12 cellular contexts compared by ENCODE assay signal in the genomic region with DNA sequence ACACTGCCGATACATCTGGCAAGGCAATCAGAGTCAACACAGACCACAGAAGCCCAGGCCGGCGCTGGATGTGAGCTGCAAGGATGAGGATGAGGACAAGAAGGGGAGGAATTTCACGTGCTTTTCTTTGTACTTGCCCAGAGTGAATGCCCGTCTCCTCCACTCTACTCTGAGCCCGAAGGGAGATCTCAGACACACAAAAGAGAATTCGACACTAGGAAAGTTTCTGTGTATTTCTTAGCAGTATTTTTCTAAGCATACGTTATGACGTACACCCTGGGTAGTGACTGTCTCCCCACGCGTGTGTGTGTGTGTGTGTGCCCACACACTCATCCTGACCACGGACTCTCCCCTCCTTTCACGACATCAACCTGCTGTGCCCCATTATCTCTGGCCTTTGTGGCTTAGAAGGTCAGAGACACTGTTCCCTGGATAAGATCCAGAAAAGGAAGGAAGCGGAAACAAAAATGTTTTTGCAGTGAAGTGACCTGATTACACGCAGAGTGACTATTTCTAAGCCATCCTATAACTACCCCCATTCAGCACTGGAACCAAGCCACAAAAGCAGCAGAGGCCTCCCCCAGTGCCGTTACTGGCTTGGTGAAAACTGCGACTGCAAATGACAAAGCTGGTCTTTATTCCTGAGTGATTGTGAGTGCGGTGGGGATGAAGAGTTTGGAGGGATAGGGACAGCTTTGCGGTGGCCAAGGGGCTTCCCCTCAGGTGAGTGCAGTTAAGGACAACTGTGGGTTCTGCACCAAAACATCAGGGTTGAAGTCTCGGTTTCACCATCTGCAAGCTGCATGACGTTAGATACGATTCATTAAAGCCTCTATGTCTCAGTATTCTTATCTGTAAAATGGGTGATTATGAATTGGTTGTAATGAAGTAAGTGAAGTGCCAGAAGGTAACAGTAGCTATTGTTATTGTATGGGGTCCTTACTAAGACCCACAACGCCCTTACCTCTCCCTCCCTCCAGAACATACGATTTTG.
A peak's percentile ranks its signal among the peaks of the same experiment; 100 is the strongest.
DNase-seq lines count a peak whose midpoint lies in the region; ATAC-seq, FAIRE-seq and TF ChIP-seq lines count a peak whose summit lies in the region.
"Had no signal": no experiment of that assay in that cellular context is flagged by ENCODE, and none has a peak within 500 bp of the region (broad histone marks: within the 10 kb centered on the region; RNA-seq: fewer than 3 reads in every experiment).

No MANE protein-coding gene starts in this region.

- CTCF ChIA-PET in activated CD8-positive, alpha-beta T cell treated with anti-CD3 and anti-CD28 coated beads, Interleukin-2, amount 10 ng/mL, durations not matched to agents 7 days and 5 days (lab: Charles Lee), result no interaction called here

- H3K27ac ChIP-seq in GM23248 (peak overlapping the region; percentile 68), astrocyte (ENCODE audit: low read depth, low read length) (peak overlapping the region; percentile 35), gastrocnemius medialis (peak overlapping the region; percentile 9 to 49 (median 38))
- H3K27ac ChIP-seq: upper lobe of left lung had no signal

- H2AFZ ChIP-seq in GM23248 (peak overlapping the region; percentile 58), astrocyte (ENCODE audit: low read depth, low read length) (peak overlapping the region; percentile 20)

- peaks cover 34% of the 10 kb centered on the region for H3K4me1 Mint-ChIP-seq in astrocyte (ENCODE audit: low read depth, unreplicated experiment)
- H3K4me1 Mint-ChIP-seq in activated CD8-positive, alpha-beta T cell treated with anti-CD3 and anti-CD28 coated beads, Interleukin-2, amount 10 ng/mL, durations not matched to agents 7 days and 5 days (ENCODE audit: low read depth), result peaks cover 9% of the 10 kb centered on the region

- H3K4me1 ChIP-seq in GM23248 (ENCODE audit: insufficient read depth), result peaks cover 74% of the 10 kb centered on the region
- peaks cover 24% of the 10 kb centered on the region for H3K4me1 ChIP-seq in astrocyte (ENCODE audit: insufficient read depth, low read length)
- H3K4me1 ChIP-seq in gastrocnemius medialis, result peaks cover 4 to 14% of the 10 kb centered on the region in 2 donors

- H3K4me3 Mint-ChIP-seq in astrocyte (ENCODE audit: unreplicated experiment), result no peak overlapping the region
- no peak overlapping the region for H3K4me3 Mint-ChIP-seq in activated CD8-positive, alpha-beta T cell treated with anti-CD3 and anti-CD28 coated beads, Interleukin-2, amount 10 ng/mL, durations not matched to agents 7 days and 5 days

- intact Hi-C loops in left cardiac atrium (cut with DNase I) (no loop called here), gastrocnemius medialis (cut with DNase I; ENCODE audit: low total_unique reads) (no loop called here)

- H3K36me3 Mint-ChIP-seq in astrocyte (ENCODE audit: low read depth, unreplicated experiment), result no peaks in the 10 kb centered on the region
- no peaks in the 10 kb centered on the region for H3K36me3 Mint-ChIP-seq in activated CD8-positive, alpha-beta T cell treated with anti-CD3 and anti-CD28 coated beads, Interleukin-2, amount 10 ng/mL, durations not matched to agents 7 days and 5 days (ENCODE audit: low read depth)

- 0 out of 2 replicates have a peak overlapping the region, but pooled peaks have one; percentile 1 for H3K4me3 ChIP-seq in GM23248
- no peak overlapping the region for H3K4me3 ChIP-seq in astrocyte (ENCODE audit: insufficient read depth, low read depth, low read length)
- no peak overlapping the region for H3K4me3 ChIP-seq in gastrocnemius medialis
- H3K4me3 ChIP-seq: upper lobe of left lung had no signal

- H3K4me2 ChIP-seq in GM23248 (ENCODE audit: unreplicated experiment), result peak overlapping the region; percentile 31
- H3K4me2 ChIP-seq in astrocyte (ENCODE audit: low read length), result peak overlapping the region; percentile 73

- H3K9ac ChIP-seq in GM23248 (peak overlapping the region; percentile 50; the same call in 1 of the 2 replicates), astrocyte (ENCODE audit: low read length) (peak overlapping the region; percentile 17)

- H3K9me3 Mint-ChIP-seq in astrocyte (ENCODE audit: unreplicated experiment), result peaks cover 7% of the 10 kb centered on the region
- H3K9me3 Mint-ChIP-seq in activated CD8-positive, alpha-beta T cell treated with anti-CD3 and anti-CD28 coated beads, Interleukin-2, amount 10 ng/mL, durations not matched to agents 7 days and 5 days (ENCODE audit: insufficient read depth), result no peaks in the 10 kb centered on the region

- H4K20me1 ChIP-seq in GM23248 (ENCODE audit: insufficient read depth) (no peaks in the 10 kb centered on the region), astrocyte (ENCODE audit: insufficient read depth, low read length) (no peaks in the 10 kb centered on the region)

- POLR2A ChIA-PET in activated CD8-positive, alpha-beta T cell treated with anti-CD3 and anti-CD28 coated beads, Interleukin-2, amount 10 ng/mL, durations not matched to agents 7 days and 5 days (lab: Charles Lee), result no interaction called here

- DNase-seq in GM23248 (peak; percentile 71), astrocyte (ENCODE audit: low read depth) (peak; percentile 47), left cardiac atrium (peak; percentile 35), gastrocnemius medialis (no peak), GM19239 (ENCODE audit: insufficient read length, low spot score) (no peak), NCI-H748 treated with DMSO at 0.1 percent for 48 hours (lab: John Stamatoyannopoulos, UW) (no peak), NCI-H1417 treated with DMSO at 0.1 percent for 48 hours (lab: John Stamatoyannopoulos, UW) (no peak)
- no peak for DNase-seq in activated CD8-positive, alpha-beta T cell treated with anti-CD3 and anti-CD28 coated beads, Interleukin-2, amount 10 ng/mL, durations not matched to agents 7 days and 5 days
- DNase-seq: SHP77 treated with DMSO at 0.1 percent for 48 hours, upper lobe of left lung had no signal

- H3K9me3 ChIP-seq in GM23248 (ENCODE audit: low read depth), result no peaks in the 10 kb centered on the region
- H3K9me3 ChIP-seq in astrocyte (ENCODE audit: insufficient read depth, low read depth, low read length), result no peaks in the 10 kb centered on the region
- H3K9me3 ChIP-seq in gastrocnemius medialis, result no peaks in the 10 kb centered on the region
- H3K9me3 ChIP-seq: upper lobe of left lung had no signal

- no peak for TF ChIP-seq POLR2A in gastrocnemius medialis (IDR thresholded peaks at IDR 0.05)

- peaks cover 65% of the 10 kb centered on the region for H3F3A ChIP-seq in GM23248 (ENCODE audit: insufficient read depth)

- FAIRE-seq in astrocyte (lab: Jason Lieb, UNC), result peak; percentile 96
- FAIRE-seq in GM19239 (lab: Jason Lieb, UNC), result no peak
- FAIRE-seq: colon, islet of Langerhans had no signal

- no peaks in the 10 kb centered on the region for H3K27me3 ChIP-seq in GM23248 (replicated peaks; ENCODE audit: insufficient read depth)
- peaks cover 4% of the 10 kb centered on the region for H3K27me3 ChIP-seq in astrocyte (ENCODE audit: insufficient read depth, low read length)
- peaks cover 0 to 9% (median 3%) of the 10 kb centered on the region in 3 donors for H3K27me3 ChIP-seq in gastrocnemius medialis
- H3K27me3 ChIP-seq: upper lobe of left lung had no signal

- in situ Hi-C loops in GM23248 (cut with MboI) (no loop called here), gastrocnemius medialis (cut with MboI; ENCODE audit: low sequenced_read_pairs in 4 of 4) (no loop called here)

- 39% methylated on average over 24 of the region's 24 CpGs for WGBS in GM23248 (ENCODE audit: low coverage in 1 of 2, low lambda C conversion rate in 2 of 2, missing lambda C conversion rate in 2 of 2), 2 experiments

- TF ChIP-seq CTCF in astrocyte (IDR thresholded peaks at IDR 0.05; ENCODE audit: insufficient read depth, low read depth, low read length) (no peak), gastrocnemius medialis (IDR thresholded peaks at IDR 0.05 in 4 of 5, conservative IDR thresholded peaks at IDR 0.05 in 1 of 5) (no peak)

- ATAC-seq in left cardiac atrium (peak; percentile 20 to 50), gastrocnemius medialis (no peak)
- ATAC-seq in activated CD8-positive, alpha-beta T cell treated with anti-CD3 and anti-CD28 coated beads, Interleukin-2, amount 10 ng/mL, durations not matched to agents 7 days and 5 days, result no peak

- H3K36me3 ChIP-seq in GM23248 (ENCODE audit: low read depth) (no peaks in the 10 kb centered on the region), astrocyte (ENCODE audit: insufficient read depth, low read length) (no peaks in the 10 kb centered on the region), gastrocnemius medialis (no peaks in the 10 kb centered on the region)
- H3K36me3 ChIP-seq: upper lobe of left lung had no signal

- no peaks in the 10 kb centered on the region for H3K79me2 ChIP-seq in GM23248 (ENCODE audit: insufficient read depth)
- no peaks in the 10 kb centered on the region for H3K79me2 ChIP-seq in astrocyte (ENCODE audit: insufficient read depth, low read length)

- no peaks in the 10 kb centered on the region for H3K9me2 ChIP-seq in GM23248 (ENCODE audit: insufficient read depth)

- peak overlapping the region; percentile 85 for H3K27ac Mint-ChIP-seq in astrocyte (ENCODE audit: unreplicated experiment)
- H3K27ac Mint-ChIP-seq in activated CD8-positive, alpha-beta T cell treated with anti-CD3 and anti-CD28 coated beads, Interleukin-2, amount 10 ng/mL, durations not matched to agents 7 days and 5 days, result no peak overlapping the region

- H3K27me3 Mint-ChIP-seq in astrocyte (ENCODE audit: low read depth, unreplicated experiment), result peaks cover 4% of the 10 kb centered on the region
- peaks cover 9% of the 10 kb centered on the region for H3K27me3 Mint-ChIP-seq in activated CD8-positive, alpha-beta T cell treated with anti-CD3 and anti-CD28 coated beads, Interleukin-2, amount 10 ng/mL, durations not matched to agents 7 days and 5 days (ENCODE audit: low read depth)

Comparison
In these comparisons a context has a peak if more than half of its experiments do, and no peak if none do; other contexts are left out.
1. DNase-seq: peak in GM23248 (single experiment), astrocyte (single experiment) and left cardiac atrium (single experiment); none in gastrocnemius medialis (0 of 2), GM19239 (single experiment), activated CD8-positive, alpha-beta T cell treated with anti-CD3 and anti-CD28 coated beads, Interleukin-2, amount 10 ng/mL, durations not matched to agents 7 days and 5 days (single experiment), NCI-H748 treated with DMSO at 0.1 percent for 48 hours (single experiment) and NCI-H1417 treated with DMSO at 0.1 percent for 48 hours (single experiment).
2. ATAC-seq: peak in left cardiac atrium (2 of 2); none in gastrocnemius medialis (0 of 2) and activated CD8-positive, alpha-beta T cell treated with anti-CD3 and anti-CD28 coated beads, Interleukin-2, amount 10 ng/mL, durations not matched to agents 7 days and 5 days (single experiment).
3. Peak in every context shown above with its lines, with median percentiles within 50 percentile points of each other: H3K27ac ChIP-seq.